In genomic region chr12:26239127-26239500, GRCh38 we compare ENCODE assay signal across 2 cellular contexts.
TF ChIP-seq lines count a peak whose summit lies in the region.

No MANE protein-coding gene starts in this region.

TF ChIP-seq in SK-N-SH treated with all-trans-retinoic acid at 6 μM for 48 hours, 23 proteins besides CTCF, POLR2A, EP300 and RAD21 (continued from another document):
- no peak for TF ChIP-seq GLIS3 (CRISPR knock-in tag; IDR thresholded peaks at IDR 0.05)
- TF ChIP-seq, protein P1, sequence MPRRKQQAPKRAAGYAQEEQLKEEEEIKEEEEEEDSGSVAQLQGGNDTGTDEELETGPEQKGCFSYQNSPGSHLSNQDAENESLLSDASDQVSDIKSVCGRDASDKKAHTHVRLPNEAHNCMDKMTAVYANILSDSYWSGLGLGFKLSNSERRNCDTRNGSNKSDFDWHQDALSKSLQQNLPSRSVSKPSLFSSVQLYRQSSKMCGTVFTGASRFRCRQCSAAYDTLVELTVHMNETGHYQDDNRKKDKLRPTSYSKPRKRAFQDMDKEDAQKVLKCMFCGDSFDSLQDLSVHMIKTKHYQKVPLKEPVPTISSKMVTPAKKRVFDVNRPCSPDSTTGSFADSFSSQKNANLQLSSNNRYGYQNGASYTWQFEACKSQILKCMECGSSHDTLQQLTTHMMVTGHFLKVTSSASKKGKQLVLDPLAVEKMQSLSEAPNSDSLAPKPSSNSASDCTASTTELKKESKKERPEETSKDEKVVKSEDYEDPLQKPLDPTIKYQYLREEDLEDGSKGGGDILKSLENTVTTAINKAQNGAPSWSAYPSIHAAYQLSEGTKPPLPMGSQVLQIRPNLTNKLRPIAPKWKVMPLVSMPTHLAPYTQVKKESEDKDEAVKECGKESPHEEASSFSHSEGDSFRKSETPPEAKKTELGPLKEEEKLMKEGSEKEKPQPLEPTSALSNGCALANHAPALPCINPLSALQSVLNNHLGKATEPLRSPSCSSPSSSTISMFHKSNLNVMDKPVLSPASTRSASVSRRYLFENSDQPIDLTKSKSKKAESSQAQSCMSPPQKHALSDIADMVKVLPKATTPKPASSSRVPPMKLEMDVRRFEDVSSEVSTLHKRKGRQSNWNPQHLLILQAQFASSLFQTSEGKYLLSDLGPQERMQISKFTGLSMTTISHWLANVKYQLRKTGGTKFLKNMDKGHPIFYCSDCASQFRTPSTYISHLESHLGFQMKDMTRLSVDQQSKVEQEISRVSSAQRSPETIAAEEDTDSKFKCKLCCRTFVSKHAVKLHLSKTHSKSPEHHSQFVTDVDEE (CRISPR knock-in tag; IDR thresholded peaks at IDR 0.05), result no peak
- TF ChIP-seq, protein P2, sequence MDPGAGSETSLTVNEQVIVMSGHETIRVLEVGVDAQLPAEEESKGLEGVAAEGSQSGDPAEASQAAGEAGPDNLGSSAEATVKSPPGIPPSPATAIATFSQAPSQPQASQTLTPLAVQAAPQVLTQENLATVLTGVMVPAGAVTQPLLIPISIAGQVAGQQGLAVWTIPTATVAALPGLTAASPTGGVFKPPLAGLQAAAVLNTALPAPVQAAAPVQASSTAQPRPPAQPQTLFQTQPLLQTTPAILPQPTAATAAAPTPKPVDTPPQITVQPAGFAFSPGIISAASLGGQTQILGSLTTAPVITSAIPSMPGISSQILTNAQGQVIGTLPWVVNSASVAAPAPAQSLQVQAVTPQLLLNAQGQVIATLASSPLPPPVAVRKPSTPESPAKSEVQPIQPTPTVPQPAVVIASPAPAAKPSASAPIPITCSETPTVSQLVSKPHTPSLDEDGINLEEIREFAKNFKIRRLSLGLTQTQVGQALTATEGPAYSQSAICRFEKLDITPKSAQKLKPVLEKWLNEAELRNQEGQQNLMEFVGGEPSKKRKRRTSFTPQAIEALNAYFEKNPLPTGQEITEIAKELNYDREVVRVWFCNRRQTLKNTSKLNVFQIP (CRISPR knock-in tag; IDR thresholded peaks at IDR 0.05; ENCODE audit: borderline replicate concordance, low read depth), result no peak
- TF ChIP-seq ISL1 (CRISPR knock-in tag; IDR thresholded peaks at IDR 0.05), result no peak
- TF ChIP-seq TOX (CRISPR knock-in tag; IDR thresholded peaks at IDR 0.05; ENCODE audit: borderline replicate concordance), result no peak
- TF ChIP-seq ZFP30 (CRISPR knock-in tag; IDR thresholded peaks at IDR 0.05), result no peak

TF ChIP-seq in SK-N-SH, 30 proteins besides CTCF, POLR2A, EP300 and RAD21 (continued from another document):
- TF ChIP-seq ZBTB33 (IDR thresholded peaks at IDR 0.05; ENCODE audit: borderline replicate concordance, low read depth) (no peak), RFX5 (IDR thresholded peaks at IDR 0.05; ENCODE audit: low read length) (no peak), TCF12 (IDR thresholded peaks at IDR 0.05) (no peak), REST (IDR thresholded peaks at IDR 0.05; ENCODE audit: low read depth, low read length) (no peak), NRF1 (IDR thresholded peaks at IDR 0.05; ENCODE audit: low read depth, low read length) (no peak), TEAD4 (IDR thresholded peaks at IDR 0.05; ENCODE audit: borderline replicate concordance, insufficient read depth) (no peak), SIN3A (IDR thresholded peaks at IDR 0.05; ENCODE audit: borderline replicate concordance, low read depth, low read length) (no peak)
- TF ChIP-seq, protein P3, sequence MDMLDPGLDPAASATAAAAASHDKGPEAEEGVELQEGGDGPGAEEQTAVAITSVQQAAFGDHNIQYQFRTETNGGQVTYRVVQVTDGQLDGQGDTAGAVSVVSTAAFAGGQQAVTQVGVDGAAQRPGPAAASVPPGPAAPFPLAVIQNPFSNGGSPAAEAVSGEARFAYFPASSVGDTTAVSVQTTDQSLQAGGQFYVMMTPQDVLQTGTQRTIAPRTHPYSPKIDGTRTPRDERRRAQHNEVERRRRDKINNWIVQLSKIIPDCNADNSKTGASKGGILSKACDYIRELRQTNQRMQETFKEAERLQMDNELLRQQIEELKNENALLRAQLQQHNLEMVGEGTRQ (IDR thresholded peaks at IDR 0.05; ENCODE audit: borderline replicate concordance, low read depth, low read length), result no peak
